In genomic region chr13:46355088-46355468, GRCh38 we compare ENCODE assay signal across 15 cellular contexts. TPM values are rescaled to one million over a fixed set of nuclear protein-coding genes. Genes with fewer than 3 reads are reported as not detected.
DNase-seq lines count a peak whose midpoint lies in the region; ATAC-seq and TF ChIP-seq lines count a peak whose summit lies in the region.
"Had no signal": no experiment of that assay in that cellular context is flagged by ENCODE, and none has a peak within 500 bp of the region (broad histone marks: within the 10 kb centered on the region; RNA-seq: fewer than 3 reads in every experiment).

No MANE protein-coding gene starts in this region.

- peaks cover 20% of the 10 kb centered on the region for H3K9me3 Mint-ChIP-seq in activated T-cell treated with anti-CD3 and anti-CD28 coated beads, Interleukin-2, amount 50 U/mL, for 24 hours
- peaks cover 6% of the 10 kb centered on the region for H3K9me3 Mint-ChIP-seq in activated T-cell treated with anti-CD3 and anti-CD28 coated beads, Interleukin-2, amount 50 U/mL, for 4 hours
- H3K9me3 Mint-ChIP-seq in endodermal cell, result no peaks in the 10 kb centered on the region

- peak overlapping the region; percentile 89 for H3K27ac ChIP-seq in RWPE2 (ENCODE audit: poor library complexity, severe bottlenecking)
- H3K27ac ChIP-seq in endodermal cell (ENCODE audit: low read depth, low read length), result no peak overlapping the region
- peak overlapping the region in 11 of 21 experiments; percentile 45 to 84 (median 66) for H3K27ac ChIP-seq in skin epidermis
- H3K27ac ChIP-seq in tibial artery, result no peak overlapping the region
- H3K27ac ChIP-seq: dorsolateral prefrontal cortex had no signal

- peaks cover 3% of the 10 kb centered on the region for H3K36me3 Mint-ChIP-seq in activated T-cell treated with anti-CD3 and anti-CD28 coated beads, Interleukin-2, amount 50 U/mL, for 24 hours (ENCODE audit: low read depth)
- H3K36me3 Mint-ChIP-seq in activated T-cell treated with anti-CD3 and anti-CD28 coated beads, Interleukin-2, amount 50 U/mL, for 4 hours (ENCODE audit: insufficient read depth), result peaks cover 3% of the 10 kb centered on the region
- peaks cover 7% of the 10 kb centered on the region for H3K36me3 Mint-ChIP-seq in endodermal cell (ENCODE audit: low read depth)

- H3K36me3 ChIP-seq in RWPE2 (ENCODE audit: low read depth) (0 out of 2 replicates have a peak, but pooled peaks cover 3% of the 10 kb centered on the region), endodermal cell (ENCODE audit: control insufficient read depth, insufficient read depth, low read length) (no peaks in the 10 kb centered on the region), tibial artery (no peaks in the 10 kb centered on the region)

- intact Hi-C loops in tibial artery (cut with DNase I; ENCODE audit: low total_unique reads), result no loop called here

- H3K27me3 Mint-ChIP-seq in activated T-cell treated with anti-CD3 and anti-CD28 coated beads, Interleukin-2, amount 50 U/mL, for 24 hours, result no peaks in the 10 kb centered on the region
- no peaks in the 10 kb centered on the region for H3K27me3 Mint-ChIP-seq in activated T-cell treated with anti-CD3 and anti-CD28 coated beads, Interleukin-2, amount 50 U/mL, for 4 hours (ENCODE audit: low read depth)
- no peaks in the 10 kb centered on the region for H3K27me3 Mint-ChIP-seq in endodermal cell (ENCODE audit: insufficient read depth)

- H3K9me3 ChIP-seq in RWPE2 (ENCODE audit: severe bottlenecking), result peaks cover 3% of the 10 kb centered on the region
- H3K9me3 ChIP-seq in endodermal cell (ENCODE audit: control insufficient read depth, low read length), result no peaks in the 10 kb centered on the region
- H3K9me3 ChIP-seq in tibial artery, result no peaks in the 10 kb centered on the region

- TF ChIP-seq CTCF in RWPE2 (IDR thresholded peaks at IDR 0.05; ENCODE audit: poor library complexity, severe bottlenecking), result no peak
- no peak for TF ChIP-seq CTCF in endodermal cell (conservative IDR thresholded peaks at IDR 0.05)
- TF ChIP-seq CTCF in tibial artery (IDR thresholded peaks at IDR 0.05), result no peak

- H3K27ac Mint-ChIP-seq in activated T-cell treated with anti-CD3 and anti-CD28 coated beads, Interleukin-2, amount 50 U/mL, for 24 hours, result peak overlapping the region; percentile 86
- H3K27ac Mint-ChIP-seq in endodermal cell, result no peak overlapping the region

- WGBS in endodermal cell (ENCODE audit: insufficient coverage in 1 of 2, insufficient read length in 1 of 2), 2 experiments, result 85 to 88% methylated on average over 3 to 5 of the region's 5 CpGs

- peaks cover 25% of the 10 kb centered on the region for H3K4me1 Mint-ChIP-seq in activated T-cell treated with anti-CD3 and anti-CD28 coated beads, Interleukin-2, amount 50 U/mL, for 24 hours (ENCODE audit: low read depth)
- H3K4me1 Mint-ChIP-seq in activated T-cell treated with anti-CD3 and anti-CD28 coated beads, Interleukin-2, amount 50 U/mL, for 4 hours (ENCODE audit: low read depth), result peaks cover 10% of the 10 kb centered on the region
- no peaks in the 10 kb centered on the region for H3K4me1 Mint-ChIP-seq in endodermal cell

- no peaks in the 10 kb centered on the region for H3K27me3 ChIP-seq in RWPE2 (ENCODE audit: insufficient read depth, poor library complexity, severe bottlenecking)
- no peaks in the 10 kb centered on the region for H3K27me3 ChIP-seq in endodermal cell (ENCODE audit: control insufficient read depth, insufficient read depth, low read length, poor library complexity, severe bottlenecking)
- no peaks in the 10 kb centered on the region for H3K27me3 ChIP-seq in tibial artery
- H3K27me3 ChIP-seq: dorsolateral prefrontal cortex had no signal

- no peak for DNase-seq in activated T-cell treated with anti-CD3 and anti-CD28 coated beads, Interleukin-2, amount 50 U/mL, for 24 hours
- DNase-seq in activated T-cell treated with anti-CD3 and anti-CD28 coated beads, Interleukin-2, amount 50 U/mL, for 4 hours, result no peak
- DNase-seq in RWPE2 (ENCODE audit: low spot score) (no peak), endodermal cell (peak; percentile 13), tibial artery (no peak)
- DNase-seq: activated CD8-positive, alpha-beta memory T cell treated with anti-CD3 and anti-CD28 coated beads, Interleukin-2, amount 50 U/mL, for 48 hours; dorsolateral prefrontal cortex; MM.1S; NCI-H2081 treated with DMSO at 0.1 percent for 48 hours; occipital lobe; Right ventricle myocardium superior had no signal

- no peak for ATAC-seq in activated T-cell treated with anti-CD3 and anti-CD28 coated beads, Interleukin-2, amount 50 U/mL, for 4 hours
- ATAC-seq in RWPE2 (ENCODE audit: low read depth), result no peak; the same call in 2 of the 3 replicates
- no peak for ATAC-seq in HG02938 (IDR thresholded peaks at IDR 0.05; ENCODE audit: unreplicated experiment)
- no peak for ATAC-seq in GM21529 (IDR thresholded peaks at IDR 0.05; ENCODE audit: unreplicated experiment)

- H3K4me1 ChIP-seq in RWPE2 (ENCODE audit: insufficient read depth, poor library complexity, severe bottlenecking) (peaks cover 15% of the 10 kb centered on the region), endodermal cell (ENCODE audit: control insufficient read depth, insufficient read depth, low read length) (no peaks in the 10 kb centered on the region), tibial artery (peaks cover 0 to 11% (median 8%) of the 10 kb centered on the region in 4 donors)

- no peak overlapping the region for H3K9ac ChIP-seq in endodermal cell (ENCODE audit: extremely low read depth, low read length, poor library complexity, severe bottlenecking)

- peak overlapping the region; percentile 18 for H3K4me3 Mint-ChIP-seq in activated T-cell treated with anti-CD3 and anti-CD28 coated beads, Interleukin-2, amount 50 U/mL, for 24 hours
- no peak overlapping the region for H3K4me3 Mint-ChIP-seq in activated T-cell treated with anti-CD3 and anti-CD28 coated beads, Interleukin-2, amount 50 U/mL, for 4 hours
- no peak overlapping the region for H3K4me3 Mint-ChIP-seq in endodermal cell

- H3K4me3 ChIP-seq in RWPE2 (ENCODE audit: severe bottlenecking) (no peak overlapping the region), endodermal cell (ENCODE audit: low read length) (no peak overlapping the region), skin epidermis (no peak overlapping the region), tibial artery (no peak overlapping the region)
- H3K4me3 ChIP-seq: dorsolateral prefrontal cortex, lung had no signal

RNA-seq across cellular contexts. Expression of gene RUBCNL, which starts 32.0 kb away (rescaled TPM):
- total RNA-seq in activated T-cell treated with anti-CD3 and anti-CD28 coated beads, Interleukin-2, amount 50 U/mL, for 4 hours, result 1 to 10 TPM in 2 of 3 donors, under 1 TPM in 1; 0.94 to 1.8 (median 1.1) TPM
- 1 to 10 TPM; 3.1 to 3.6 TPM for total RNA-seq in endodermal cell
- polyA plus RNA-seq in endodermal cell (2013, experiment 1 of 2), result 3.0 TPM
- 1.9 TPM for polyA plus RNA-seq in endodermal cell (2013, experiment 2 of 2)

Comparison
In these comparisons a context has a peak if more than half of its experiments do, and no peak if none do; other contexts are left out.
1. H3K27ac ChIP-seq: peak in RWPE2 (single experiment) and skin epidermis (11 of 21); none in endodermal cell (single experiment) and tibial artery (0 of 2).